Comparison of ENCODE assay signal across 8 cellular contexts in the genomic region with DNA sequence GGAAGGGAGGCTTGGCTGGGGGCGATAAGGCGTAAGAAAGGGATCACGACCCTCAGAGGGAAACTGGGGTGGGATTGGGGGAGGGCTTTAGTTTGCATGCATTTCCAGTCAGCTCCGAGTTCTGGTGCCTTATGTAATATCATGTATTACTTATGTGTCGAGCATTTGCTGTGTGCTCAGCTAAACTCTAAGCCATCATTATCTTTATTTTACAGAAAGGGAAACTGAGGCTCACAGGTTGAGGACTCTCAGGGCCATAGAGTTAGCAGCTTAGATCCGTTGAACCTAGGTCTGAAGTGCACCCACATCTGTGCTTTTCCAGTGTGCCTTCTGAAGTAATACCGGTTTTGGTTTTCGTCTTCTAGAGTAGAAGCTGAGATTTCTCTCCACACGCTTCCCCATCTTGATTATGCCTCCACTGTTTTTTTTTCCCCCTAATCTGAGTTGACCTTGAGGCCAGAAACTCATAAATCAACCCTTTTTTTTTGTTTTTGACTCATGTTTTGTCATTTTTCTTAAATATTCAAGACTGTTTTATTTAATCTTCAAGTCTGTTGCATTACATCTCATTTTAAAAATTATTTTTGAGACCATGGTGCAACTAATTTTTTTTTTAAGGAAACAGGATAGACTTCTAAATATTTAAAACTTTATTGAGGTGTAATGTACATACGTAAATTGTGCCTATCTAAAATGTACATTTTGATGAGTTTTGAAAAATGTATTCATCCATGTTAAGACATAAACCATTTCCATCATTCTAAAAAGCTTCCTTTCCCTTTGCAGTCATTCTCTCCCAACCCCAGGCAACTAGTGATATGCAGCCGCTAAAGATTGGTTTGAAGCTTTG. TPM values are rescaled to one million over a fixed set of nuclear protein-coding genes. Genes with fewer than 3 reads are reported as not detected.
DNase-seq lines count a peak whose midpoint lies in the region; ATAC-seq, FAIRE-seq and TF ChIP-seq lines count a peak whose summit lies in the region.

No MANE protein-coding gene starts in this region.

- H2AFZ ChIP-seq in HepG2 (ENCODE audit: low read length), result no peak overlapping the region

- peaks cover 14% of the 10 kb centered on the region for H3K4me1 ChIP-seq in CD4-positive, CD25-positive, alpha-beta regulatory T cell (ENCODE audit: control insufficient read depth, insufficient read depth, low read length, poor library complexity, severe bottlenecking)
- peaks cover 62% of the 10 kb centered on the region for H3K4me1 ChIP-seq in HepG2 (ENCODE audit: insufficient read depth, low read length)
- peaks cover 7 to 18% (median 14%) of the 10 kb centered on the region in 4 donors for H3K4me1 ChIP-seq in upper lobe of left lung

- H3K4me3 ChIP-seq in CD4-positive, CD25-positive, alpha-beta regulatory T cell (ENCODE audit: low read depth, low read length), result peak overlapping the region; percentile 92
- H3K4me3 ChIP-seq in HepG2 (replicated peaks in 1 of 3; ENCODE audit: insufficient read depth in 1 of 3, low read depth in 2 of 3, low read length in 3 of 3), result peak overlapping the region; percentile 83 to 95 (median 95)
- peak overlapping the region; percentile 64 to 94 (median 72) for H3K4me3 ChIP-seq in upper lobe of left lung

- POLR2A ChIA-PET in HepG2 (lab: Yijun Ruan, JAX), result interaction anchor here (0.7 to 2.8 kb wide), 9 partner anchors 8 to 142 kb away, joined by 3 to 10 read pairs (median 4); no protein-coding TSS in a partner anchor

- H4K20me1 ChIP-seq in HepG2 (ENCODE audit: insufficient read depth, low read length), result 0 out of 2 replicates have a peak, but pooled peaks cover 2% of the 10 kb centered on the region

- peaks cover 30% of the 10 kb centered on the region for H3K36me3 ChIP-seq in CD4-positive, CD25-positive, alpha-beta regulatory T cell (ENCODE audit: control insufficient read depth, insufficient read depth, low read length)
- peaks cover 11 to 32% of the 10 kb centered on the region in 2 experiments for H3K36me3 ChIP-seq in HepG2 (replicated peaks in 1 of 2; ENCODE audit: control insufficient read depth in 1 of 2, insufficient read depth in 2 of 2, low read length in 2 of 2)
- peaks cover 0 to 29% (median 22%) of the 10 kb centered on the region in 4 donors for H3K36me3 ChIP-seq in upper lobe of left lung

- peak overlapping the region; percentile 80 for H3K27ac ChIP-seq in CD4-positive, CD25-positive, alpha-beta regulatory T cell (ENCODE audit: insufficient read depth, low read length, poor library complexity, severe bottlenecking)
- H3K27ac ChIP-seq in HepG2 (ENCODE audit: extremely low read length, insufficient read depth, low read length) (peak overlapping the region; percentile 72), upper lobe of left lung (peak overlapping the region; percentile 80 to 92 (median 84))

- ATAC-seq in CD4-positive, CD25-positive, alpha-beta regulatory T cell (ENCODE audit: low read depth in 2 of 2), result no peak
- ATAC-seq in HG03439 (IDR thresholded peaks at IDR 0.05; ENCODE audit: unreplicated experiment), result peak; percentile 6
- ATAC-seq in HepG2, result no peak
- ATAC-seq in upper lobe of left lung (ENCODE audit: low FRiP score in 2 of 2), result no peak
- no peak for ATAC-seq in HG03159 (IDR thresholded peaks at IDR 0.05; ENCODE audit: unreplicated experiment)
- ATAC-seq in activated CD4-positive, CD25-positive, alpha-beta regulatory T cell treated with anti-CD3 and anti-CD28 coated beads, Interleukin-2, amount 50 U/mL, for 24 hours, result no peak

- peak overlapping the region; percentile 86 for H3K9ac ChIP-seq in HepG2 (ENCODE audit: insufficient read depth, low read depth, low read length)

- intact Hi-C loops in HepG2 (cut with micrococcal nuclease; ENCODE audit: unreplicated experiment), result no loop called here

- in situ Hi-C loops in HepG2 (cut with HindIII; ENCODE audit: extremely low pct_ligation_motif_present, low pct_unique_long_range_greater_than_20kb), result no loop called here

- peak overlapping the region; percentile 81 for H3K4me2 ChIP-seq in HepG2 (ENCODE audit: low read depth, low read length)

- H3K9me3 ChIP-seq in CD4-positive, CD25-positive, alpha-beta regulatory T cell (ENCODE audit: control insufficient read depth in 2 of 2, low read length in 2 of 2), result no peaks in the 10 kb centered on the region
- no peaks in the 10 kb centered on the region for H3K9me3 ChIP-seq in HepG2 (ENCODE audit: low read length)
- H3K9me3 ChIP-seq in upper lobe of left lung, result no peaks in the 10 kb centered on the region

- H3K4me3 Mint-ChIP-seq in CD4-positive, CD25-positive, alpha-beta regulatory T cell, result peak overlapping the region; percentile 94 to 100 (median 98)

- 2% methylated on average over 11 of the region's 11 CpGs for WGBS in HepG2 (ENCODE audit: low lambda C conversion rate)
- 12 to 14% methylated on average over 11 of the region's 11 CpGs for WGBS in upper lobe of left lung, 2 donors

- TF ChIP-seq RAD21 in HepG2 (CRISPR knock-in tag; IDR thresholded peaks at IDR 0.05), result no peak

- FAIRE-seq in HepG2 (lab: Jason Lieb, UNC) (no peak), D721Med (lab: Jason Lieb, UNC) (no peak)

- peaks cover 9% of the 10 kb centered on the region for H3K27me3 Mint-ChIP-seq in CD4-positive, CD25-positive, alpha-beta regulatory T cell

- peaks cover 59% of the 10 kb centered on the region for H3K79me2 ChIP-seq in HepG2 (ENCODE audit: insufficient read depth, low read length)

- BruUV-seq in HepG2 (replicated peaks; lab: Mats Ljungman, UMichigan), result TSS peak; percentile 63

- peaks cover 0 to 7% (median 4%) of the 10 kb centered on the region in 7 donors for H3K9me3 Mint-ChIP-seq in CD4-positive, CD25-positive, alpha-beta regulatory T cell

- H3K27ac Mint-ChIP-seq in CD4-positive, CD25-positive, alpha-beta regulatory T cell, result peak overlapping the region; percentile 7 to 98 (median 95)

- CTCF ChIA-PET in HepG2 (lab: Yijun Ruan, JAX; ENCODE audit: low intra/inter-chr PET ratio, low total read pairs), result interaction anchor here (0.6 kb wide), 1 partner anchor 259 kb away, joined by 3 read pairs; no protein-coding TSS in a partner anchor

- TF ChIP-seq POLR2A in HepG2 (IDR thresholded peaks at IDR 0.05; ENCODE audit: insufficient read depth in 1 of 2, low read depth in 2 of 2, low read length in 2 of 2) (no peak), upper lobe of left lung (IDR thresholded peaks at IDR 0.05) (no peak)

- TF ChIP-seq CTCF in HepG2 (CRISPR knock-in tag; IDR thresholded peaks at IDR 0.05) (no peak), upper lobe of left lung (IDR thresholded peaks at IDR 0.05) (no peak), D721Med (IDR thresholded peaks at IDR 0.05; ENCODE audit: insufficient read depth, missing control alignments) (no peak)

- H3K4me1 Mint-ChIP-seq in CD4-positive, CD25-positive, alpha-beta regulatory T cell, result peaks cover 13 to 53% (median 34%) of the 10 kb centered on the region in 4 donors

- H3K27me3 ChIP-seq in CD4-positive, CD25-positive, alpha-beta regulatory T cell (ENCODE audit: control insufficient read depth, insufficient read depth, low read length), result no peaks in the 10 kb centered on the region
- H3K27me3 ChIP-seq in HepG2 (ENCODE audit: control insufficient read depth in 1 of 2, insufficient read depth in 2 of 2, low read length in 2 of 2) (no peaks in the 10 kb centered on the region; a peak in 1 of 5 replicates), upper lobe of left lung (no peaks in the 10 kb centered on the region)

- TF ChIP-seq EP300 in HepG2 (IDR thresholded peaks at IDR 0.05; ENCODE audit: low read depth in 2 of 2, low read length in 2 of 2) (no peak), HepG2 (CRISPR knock-in tag; IDR thresholded peaks at IDR 0.05; ENCODE audit: borderline replicate concordance) (no peak), upper lobe of left lung (IDR thresholded peaks at IDR 0.05) (no peak)

- H3K36me3 Mint-ChIP-seq in CD4-positive, CD25-positive, alpha-beta regulatory T cell, result peaks cover 25% of the 10 kb centered on the region

- peak in 1 of 3 donors; percentile 45 for DNase-seq in CD4-positive, CD25-positive, alpha-beta regulatory T cell
- DNase-seq in amniotic epithelial cell (ENCODE audit: low read depth) (peak; percentile 37), HepG2 (ENCODE audit: low spot score) (no peak), upper lobe of left lung (no peak), D721Med (ENCODE audit: insufficient read length, low spot score) (no peak)

RNA-seq across cellular contexts. Expression of a gene that starts 0.7 kb away (rescaled TPM):
- 52.7 TPM for total RNA-seq in CD4-positive, CD25-positive, alpha-beta regulatory T cell
- 100 to 1,000 TPM; 166 to 213 (median 190) TPM for polyA plus RNA-seq in CD4-positive, CD25-positive, alpha-beta regulatory T cell
- total RNA-seq in HepG2 (2016; rRNA removed; fragmentation: Illumina TruSeq; extraction: Trizol) (432 and 638 TPM in 2 replicates), upper lobe of left lung (10 to 100 TPM; 25.2 to 93.1 (median 69.4) TPM)
- total RNA-seq in HepG2 (2016; cell fraction: cytosol; rRNA removed; fragmentation: Illumina TruSeq; extraction: Trizol; ENCODE audit: low read depth), result 65.6 and 75.3 TPM in 2 replicates
- total RNA-seq in HepG2 (2016; cell fraction: insoluble cytoplasmic fraction; rRNA removed; fragmentation: Illumina TruSeq; extraction: Trizol), result 436 and 657 TPM in 2 replicates
- 216 TPM in 2 replicates for total RNA-seq in HepG2 (2016; cell fraction: membrane; rRNA removed; fragmentation: Illumina TruSeq; extraction: Trizol)
- 130 and 153 TPM in 2 replicates for total RNA-seq in HepG2 (2016; cell fraction: nucleus; rRNA removed; fragmentation: Illumina TruSeq; extraction: Trizol)
- 207 and 234 TPM in 2 replicates for polyA plus RNA-seq in HepG2 (2011; rRNA removed)
- polyA plus RNA-seq in HepG2 (2011; cell fraction: cytosol; rRNA removed), result 139 and 166 TPM in 2 replicates
- polyA plus RNA-seq in HepG2 (2011; cell fraction: nucleus; rRNA removed), result 47.1 and 59.8 TPM in 2 replicates
- 126 and 167 TPM in 2 replicates for polyA plus RNA-seq in HepG2 (2012)
- polyA plus RNA-seq in HepG2 (2016; cell fraction: cytosol; fragmentation: Illumina TruSeq; extraction: Trizol; ENCODE audit: low read depth), result 67.1 and 71.7 TPM in 2 replicates
- 674 and 738 TPM in 2 replicates for polyA plus RNA-seq in HepG2 (2016; cell fraction: insoluble cytoplasmic fraction; fragmentation: Illumina TruSeq; extraction: Trizol; ENCODE audit: low read depth)
- polyA plus RNA-seq in HepG2 (2016; cell fraction: membrane; fragmentation: Illumina TruSeq; extraction: Trizol; ENCODE audit: low read depth), result 166 and 175 TPM in 2 replicates
- polyA plus RNA-seq in HepG2 (2016; cell fraction: nucleus; fragmentation: Illumina TruSeq; extraction: Trizol; ENCODE audit: insufficient read depth, low read depth), result 241 and 258 TPM in 2 replicates
- polyA minus RNA-seq in HepG2 (2011; rRNA and poly(A)+ RNA removed; ENCODE audit: low replicate concordance), result 211 and 254 TPM in 2 replicates
- 91.9 and 119 TPM in 2 replicates for polyA minus RNA-seq in HepG2 (2011; cell fraction: cytosol; rRNA and poly(A)+ RNA removed)
- 108 and 125 TPM in 2 replicates for polyA minus RNA-seq in HepG2 (2011; cell fraction: nucleus; rRNA and poly(A)+ RNA removed)

RNA-seq across cellular contexts. Expression of a gene that starts 39.4 kb away (rescaled TPM):
- total RNA-seq in CD4-positive, CD25-positive, alpha-beta regulatory T cell, result 36.8 TPM
- polyA plus RNA-seq in CD4-positive, CD25-positive, alpha-beta regulatory T cell, result 10 to 100 TPM; 23.7 to 28.0 (median 27.8) TPM
- total RNA-seq in HepG2 (2016; rRNA removed; fragmentation: Illumina TruSeq; extraction: Trizol) (9.7 and 18.2 TPM in 2 replicates), upper lobe of left lung (100 to 1,000 TPM in 1 of 6 donors, 10 to 100 TPM in 5; 17.0 to 114 (median 22.6) TPM)
- 17.4 and 18.9 TPM in 2 replicates for total RNA-seq in HepG2 (2016; cell fraction: cytosol; rRNA removed; fragmentation: Illumina TruSeq; extraction: Trizol; ENCODE audit: low read depth)
- total RNA-seq in HepG2 (2016; cell fraction: insoluble cytoplasmic fraction; rRNA removed; fragmentation: Illumina TruSeq; extraction: Trizol), result 12.3 and 15.9 TPM in 2 replicates
- 10.9 and 11.1 TPM in 2 replicates for total RNA-seq in HepG2 (2016; cell fraction: membrane; rRNA removed; fragmentation: Illumina TruSeq; extraction: Trizol)
- total RNA-seq in HepG2 (2016; cell fraction: nucleus; rRNA removed; fragmentation: Illumina TruSeq; extraction: Trizol), result 10.9 and 11.7 TPM in 2 replicates
- polyA plus RNA-seq in HepG2 (2011; rRNA removed), result 16.6 and 20.2 TPM in 2 replicates
- 9.0 and 11.1 TPM in 2 replicates for polyA plus RNA-seq in HepG2 (2011; cell fraction: cytosol; rRNA removed)
- 10.9 and 12.7 TPM in 2 replicates for polyA plus RNA-seq in HepG2 (2011; cell fraction: nucleus; rRNA removed)
- 21.6 and 23.0 TPM in 2 replicates for polyA plus RNA-seq in HepG2 (2012)
- polyA plus RNA-seq in HepG2 (2016; cell fraction: cytosol; fragmentation: Illumina TruSeq; extraction: Trizol; ENCODE audit: low read depth), result 6.2 and 7.8 TPM in 2 replicates
- 38.1 and 39.2 TPM in 2 replicates for polyA plus RNA-seq in HepG2 (2016; cell fraction: insoluble cytoplasmic fraction; fragmentation: Illumina TruSeq; extraction: Trizol; ENCODE audit: low read depth)
- 11.5 and 14.4 TPM in 2 replicates for polyA plus RNA-seq in HepG2 (2016; cell fraction: membrane; fragmentation: Illumina TruSeq; extraction: Trizol; ENCODE audit: low read depth)
- polyA plus RNA-seq in HepG2 (2016; cell fraction: nucleus; fragmentation: Illumina TruSeq; extraction: Trizol; ENCODE audit: insufficient read depth, low read depth), result 37.2 and 38.8 TPM in 2 replicates
- polyA minus RNA-seq in HepG2 (2011; rRNA and poly(A)+ RNA removed; ENCODE audit: low replicate concordance), result 24.0 and 33.0 TPM in 2 replicates
- 25.9 and 27.6 TPM in 2 replicates for polyA minus RNA-seq in HepG2 (2011; cell fraction: cytosol; rRNA and poly(A)+ RNA removed)
- 28.1 and 31.1 TPM in 2 replicates for polyA minus RNA-seq in HepG2 (2011; cell fraction: nucleus; rRNA and poly(A)+ RNA removed)
